ENCODE assay signal across 19 cellular contexts in genomic region chr1:16077430-16078245, GRCh38. TPM values are rescaled to one million over a fixed set of nuclear protein-coding genes. Genes with fewer than 3 reads are reported as not detected.
DNase-seq lines count a peak whose midpoint lies in the region; ATAC-seq, FAIRE-seq and TF ChIP-seq lines count a peak whose summit lies in the region.
"Had no signal": no experiment of that assay in that cellular context is flagged by ENCODE, and none has a peak within 500 bp of the region (broad histone marks: within the 10 kb centered on the region; RNA-seq: fewer than 3 reads in every experiment).

No MANE protein-coding gene starts in this region.

- no peak for ATAC-seq in right cardiac atrium
- no peak for ATAC-seq in left ventricle myocardium superior
- no peak for ATAC-seq in stimulated activated naive B cell treated with anti-CD40 and anti-IgM and Interleukin-4, amounts not matched to agents 10 μg/mL and 1 μg/mL and 100 μg/mL, for 72 hours (replicated peaks)
- ATAC-seq in GM23338: no peak

- H3K36me3 ChIP-seq in adrenal gland (replicated peaks in 1 of 2) (no peaks in the 10 kb centered on the region), small intestine (ENCODE audit: control insufficient read depth in 2 of 2, insufficient read depth in 2 of 2, low read length in 2 of 2) (no peaks in the 10 kb centered on the region), GM23338 (ENCODE audit: insufficient read depth) (no peaks in the 10 kb centered on the region)

- no peaks in the 10 kb centered on the region for H3K79me2 ChIP-seq in GM23338 (replicated peaks; ENCODE audit: insufficient read depth)

- no peaks in the 10 kb centered on the region for H3K36me3 Mint-ChIP-seq in stimulated activated naive B cell treated with anti-CD40 and anti-IgM and Interleukin-4, amounts not matched to agents 10 μg/mL and 1 μg/mL and 100 μg/mL, for 72 hours
- H3K36me3 Mint-ChIP-seq in GM23338 (ENCODE audit: low read depth): no peaks in the 10 kb centered on the region

- H3K4me2 ChIP-seq in GM23338: no peak overlapping the region

- intact Hi-C loops in right cardiac atrium (cut with DNase I): loop anchor here (2.0 to 10.0 kb wide), 4 partner anchors 109 to 287 kb away; partner anchors contain the start of genes FBXO42 (in 1 of the 4) and SZRD1 (in 1 of the 4)
- intact Hi-C loops in left ventricle myocardium superior (cut with micrococcal nuclease): loop anchor here (2.0 to 10.0 kb wide), 2 partner anchors 109 to 287 kb away; partner anchors contain the start of gene SZRD1
- intact Hi-C loops in adrenal gland (cut with DNase I): no loop called here

- peak overlapping the region; percentile 42 for H3K27ac Mint-ChIP-seq in stimulated activated naive B cell treated with anti-CD40 and anti-IgM and Interleukin-4, amounts not matched to agents 10 μg/mL and 1 μg/mL and 100 μg/mL, for 72 hours
- no peak overlapping the region for H3K27ac Mint-ChIP-seq in GM23338
- H3K27ac Mint-ChIP-seq: activated B cell treated with CpG ODN at 0.5 μM for 24 hours had no signal

- no peaks in the 10 kb centered on the region for H3K9me3 Mint-ChIP-seq in stimulated activated naive B cell treated with anti-CD40 and anti-IgM and Interleukin-4, amounts not matched to agents 10 μg/mL and 1 μg/mL and 100 μg/mL, for 72 hours
- H3K9me3 Mint-ChIP-seq in GM23338: no peaks in the 10 kb centered on the region; the same call in 2 of the 3 replicates
- H3K9me3 Mint-ChIP-seq: activated B cell treated with CpG ODN at 0.5 μM for 24 hours had no signal

- H3K4me1 Mint-ChIP-seq in stimulated activated naive B cell treated with anti-CD40 and anti-IgM and Interleukin-4, amounts not matched to agents 10 μg/mL and 1 μg/mL and 100 μg/mL, for 72 hours: peaks cover 20 to 35% of the 10 kb centered on the region in 2 donors
- H3K4me1 Mint-ChIP-seq in GM23338: peaks cover 13% of the 10 kb centered on the region

- TF ChIP-seq POLR2A in adrenal gland (IDR thresholded peaks at IDR 0.05): no peak

- no peak for TF ChIP-seq CTCF in adrenal gland (IDR thresholded peaks at IDR 0.05)
- TF ChIP-seq CTCF in GM23338 (conservative IDR thresholded peaks at IDR 0.05; ENCODE audit: low read depth in 2 of 2): no peak

- H3K4me3 ChIP-seq in right cardiac atrium (ENCODE audit: low read length) (no peak overlapping the region), adrenal gland (no peak overlapping the region), small intestine (ENCODE audit: low read depth in 1 of 2, low read length in 2 of 2) (no peak overlapping the region), GM23338 (no peak overlapping the region)
- H3K4me3 ChIP-seq: coronary artery had no signal

- H3K9me3 ChIP-seq in right cardiac atrium (ENCODE audit: control insufficient read depth, low read length) (no peaks in the 10 kb centered on the region), adrenal gland (replicated peaks in 1 of 3) (no peaks in the 10 kb centered on the region), small intestine (ENCODE audit: control insufficient read depth, low read depth) (no peaks in the 10 kb centered on the region)

- no peaks in the 10 kb centered on the region for H3K9me2 ChIP-seq in GM23338 (ENCODE audit: insufficient read depth)

- peak overlapping the region; percentile 31 to 59 for H3K4me3 Mint-ChIP-seq in stimulated activated naive B cell treated with anti-CD40 and anti-IgM and Interleukin-4, amounts not matched to agents 10 μg/mL and 1 μg/mL and 100 μg/mL, for 72 hours
- H3K4me3 Mint-ChIP-seq in GM23338: no peak overlapping the region
- H3K4me3 Mint-ChIP-seq: activated B cell treated with CpG ODN at 0.5 μM for 24 hours had no signal

- H4K20me1 ChIP-seq in GM23338 (replicated peaks; ENCODE audit: insufficient read depth): no peaks in the 10 kb centered on the region

- WGBS in right cardiac atrium: 81% methylated on average over 12 of the region's 12 CpGs
- 55 to 67% (median 62%) methylated on average over 11 to 12 of the region's 12 CpGs for WGBS in adrenal gland, 4 donors
- 39 to 75% (median 50%) methylated on average over 12 of the region's 12 CpGs for WGBS in small intestine, 3 donors

- peaks cover 8% of the 10 kb centered on the region for H3K4me1 ChIP-seq in right cardiac atrium (ENCODE audit: control insufficient read depth, insufficient read depth, low read length)
- H3K4me1 ChIP-seq in adrenal gland (replicated peaks in 1 of 2): peaks cover 26 to 37% of the 10 kb centered on the region in 2 donors
- H3K4me1 ChIP-seq in small intestine (ENCODE audit: control insufficient read depth in 2 of 2, insufficient read depth in 1 of 2, low read depth in 1 of 2, low read length in 1 of 2): no peaks in the 10 kb centered on the region
- H3K4me1 ChIP-seq in GM23338 (ENCODE audit: insufficient read depth): peaks cover 2% of the 10 kb centered on the region; the same call in 1 of the 2 replicates

- DNase-seq in right cardiac atrium (no peak), left ventricle myocardium superior (no peak), adrenal gland (peak in 4 of 7 donors; percentile 51 to 71 (median 64)), fibroblast of peridontal ligament (ENCODE audit: extremely low read depth) (peak; percentile 16), small intestine (no peak), GM23338 (ENCODE audit: low spot score) (no peak), superior temporal gyrus (ENCODE audit: extremely low spot score) (no peak)
- DNase-seq in stimulated activated naive B cell treated with anti-CD40 and anti-IgM and Interleukin-4, amounts not matched to agents 10 μg/mL and 1 μg/mL and 100 μg/mL, for 72 hours: no peak
- DNase-seq: activated B cell treated with CpG ODN at 0.5 μM for 24 hours, amygdala, COR-L47, hypothalamus, NCI-H1436 treated with DMSO at 0.1 percent for 48 hours, NCI-H345, nucleus accumbens had no signal

- FAIRE-seq in small intestine (lab: Jason Lieb, UNC): no peak

- H3K27me3 ChIP-seq in right cardiac atrium (ENCODE audit: control insufficient read depth, insufficient read depth): no peaks in the 10 kb centered on the region
- H3K27me3 ChIP-seq in adrenal gland: no peaks in the 10 kb centered on the region
- H3K27me3 ChIP-seq in small intestine (ENCODE audit: control insufficient read depth in 2 of 2, insufficient read depth in 2 of 2, low read length in 2 of 2): no peaks in the 10 kb centered on the region
- peaks cover 33% of the 10 kb centered on the region for H3K27me3 ChIP-seq in GM23338 (ENCODE audit: insufficient read depth)

- no peaks in the 10 kb centered on the region for H3F3A ChIP-seq in GM23338 (replicated peaks; ENCODE audit: low read depth)

- H3K27ac ChIP-seq in right cardiac atrium (ENCODE audit: low read length) (peak overlapping the region; percentile 40), adrenal gland (peak overlapping the region; percentile 84 to 99 (median 94)), small intestine (ENCODE audit: low read depth in 1 of 2, low read length in 1 of 2) (no peak overlapping the region), GM23338 (ENCODE audit: low read depth) (no peak overlapping the region)

- H3K27me3 Mint-ChIP-seq in stimulated activated naive B cell treated with anti-CD40 and anti-IgM and Interleukin-4, amounts not matched to agents 10 μg/mL and 1 μg/mL and 100 μg/mL, for 72 hours: peaks cover 22 to 25% of the 10 kb centered on the region in 2 donors
- H3K27me3 Mint-ChIP-seq in GM23338 (ENCODE audit: insufficient read depth, low read depth, poor library complexity): peaks cover 30% of the 10 kb centered on the region

- no peak overlapping the region for H2AFZ ChIP-seq in GM23338

RNA-seq across cellular contexts. Expression of gene FAM131C, which starts 4.2 kb away (rescaled TPM):
- total RNA-seq in right cardiac atrium (1 to 10 TPM; 2.6 to 6.1 (median 4.5) TPM), left ventricle myocardium superior (3.7 TPM), adrenal gland (10 to 100 TPM in 2 of 8 donors, 1 to 10 TPM in 6; 3.4 to 12.0 (median 7.7) TPM)
- polyA plus RNA-seq in right cardiac atrium (11.5 TPM), adrenal gland (1 to 10 TPM; 3.0 to 5.0 (median 3.8) TPM), small intestine (under 1 TPM in 2 of 3 donors, not detected in 1; 0.21 to 0.45 TPM), GM23338 (2016; fragmentation: Nextera tagmentation; extraction: Ambion mirVana) (0.71 and 0.87 TPM in 2 replicates)
- total RNA-seq in GM23338 (2014; rRNA removed; shearing (Covaris generic)): 0.74 and 1.3 TPM in 2 replicates
- total RNA-seq: activated B cell treated with CpG ODN at 0.5 μM for 24 hours, skeletal muscle tissue had no signal

RNA-seq across cellular contexts. Expression of gene CLCNKB, which starts 34.1 kb away (rescaled TPM):
- total RNA-seq in right cardiac atrium (1 to 10 TPM; 1.9 to 4.7 (median 4.1) TPM), left ventricle myocardium superior (2.1 TPM), adrenal gland (1 to 10 TPM in 7 of 8 donors, under 1 TPM in 1; 0.69 to 9.9 (median 2.9) TPM)
- polyA plus RNA-seq in right cardiac atrium (3.4 TPM), adrenal gland (1 to 10 TPM in 2 of 3 donors, under 1 TPM in 1; 0.88 to 4.4 (median 2.4) TPM), small intestine (under 1 TPM in 1 of 3 donors, not detected in 2; 0.04 TPM), GM23338 (2016; fragmentation: Nextera tagmentation; extraction: Ambion mirVana) (1.6 and 1.9 TPM in 2 replicates)
- total RNA-seq in GM23338 (2014; rRNA removed; shearing (Covaris generic)): 1.2 and 1.3 TPM in 2 replicates
- total RNA-seq: activated B cell treated with CpG ODN at 0.5 μM for 24 hours; activated CD8-positive, alpha-beta memory T cell treated with anti-CD3 and anti-CD28 coated beads for 36 hours; skeletal muscle tissue; T-helper 1 cell treated with Interleukin-12 subunit alpha and Interleukin-12 subunit beta and Interleukin-4 antibody, amounts not matched to agents 30 ng/mL and 1 ng/mL, for 36 hours had no signal

RNA-seq across cellular contexts. Expression of gene CLCNKA, which starts 55.8 kb away (rescaled TPM):
- total RNA-seq in right cardiac atrium (under 1 TPM; 0.31 to 0.93 (median 0.64) TPM), left ventricle myocardium superior (0.15 TPM), adrenal gland (1 to 10 TPM in 5 of 8 donors, under 1 TPM in 3; 0.18 to 4.9 (median 1.7) TPM)
- polyA plus RNA-seq in right cardiac atrium (0.52 TPM), adrenal gland (10 to 100 TPM in 1 of 3 donors, 1 to 10 TPM in 2; 1.5 to 52.5 (median 8.2) TPM), small intestine (under 1 TPM in 2 of 3 donors, not detected in 1; 0.06 to 0.22 TPM), GM23338 (2016; fragmentation: Nextera tagmentation; extraction: Ambion mirVana) (0.50 and 0.76 TPM in 2 replicates)
- total RNA-seq in GM23338 (2014; rRNA removed; shearing (Covaris generic)): 0.59 TPM in 1 of 2 replicates, not detected in the other
- total RNA-seq: activated CD8-positive, alpha-beta memory T cell treated with anti-CD3 and anti-CD28 coated beads for 36 hours; T-helper 1 cell treated with Interleukin-12 subunit alpha and Interleukin-12 subunit beta and Interleukin-4 antibody, amounts not matched to agents 30 ng/mL and 1 ng/mL, for 36 hours had no signal

RNA-seq across cellular contexts. Expression of gene HSPB7, which starts 59.8 kb away (rescaled TPM):
- 1,000 to 10,000 TPM; 2,213 to 3,018 (median 2,419) TPM for total RNA-seq in right cardiac atrium
- 3,985 TPM for polyA plus RNA-seq in right cardiac atrium
- total RNA-seq in left ventricle myocardium superior: 3,996 TPM
- 100 to 1,000 TPM in 4 of 8 donors, 10 to 100 TPM in 4; 13.4 to 633 (median 92.8) TPM for total RNA-seq in adrenal gland
- 100 to 1,000 TPM in 1 of 3 donors, 10 to 100 TPM in 2; 52.7 to 488 (median 90.1) TPM for polyA plus RNA-seq in adrenal gland
- 10 to 100 TPM in 2 of 3 donors, 1 to 10 TPM in 1; 7.8 to 63.5 (median 20.4) TPM for polyA plus RNA-seq in small intestine
- not detected in 2 replicates for total RNA-seq in GM23338 (2014; rRNA removed; shearing (Covaris generic))
- polyA plus RNA-seq in GM23338 (2016; fragmentation: Nextera tagmentation; extraction: Ambion mirVana): 0.13 and 0.97 TPM in 2 replicates
- total RNA-seq: activated B cell treated with CpG ODN at 0.5 μM for 24 hours; activated CD8-positive, alpha-beta memory T cell treated with anti-CD3 and anti-CD28 coated beads for 36 hours; T-helper 1 cell treated with Interleukin-12 subunit alpha and Interleukin-12 subunit beta and Interleukin-4 antibody, amounts not matched to agents 30 ng/mL and 1 ng/mL, for 36 hours had no signal

Comparison
In these comparisons a context has a peak if more than half of its experiments do, and no peak if none do; other contexts are left out.
1. DNase-seq: peak in adrenal gland (4 of 7) and fibroblast of peridontal ligament (single experiment); none in right cardiac atrium (0 of 3), left ventricle myocardium superior (single experiment), stimulated activated naive B cell treated with anti-CD40 and anti-IgM and Interleukin-4, amounts not matched to agents 10 μg/mL and 1 μg/mL and 100 μg/mL, for 72 hours (single experiment), small intestine (single experiment), GM23338 (single experiment) and superior temporal gyrus (single experiment).
2. H3K27ac ChIP-seq: peak in right cardiac atrium (single experiment) and adrenal gland (5 of 5); none in small intestine (0 of 2) and GM23338 (single experiment).
3. intact Hi-C loops: an anchor here in right cardiac atrium (2.0 to 10.0 kb wide) and left ventricle myocardium superior (2.0 to 10.0 kb wide); none called in adrenal gland.